In genomic region chr5:26229848-26230247, GRCh38 we compare ENCODE assay signal across 4 cellular contexts.
"Had no signal": no experiment of that assay in that cellular context is flagged by ENCODE, and none has a peak within 500 bp of the region (broad histone marks: within the 10 kb centered on the region; RNA-seq: fewer than 3 reads in every experiment).

No MANE protein-coding gene starts in this region.

- H3K27ac Mint-ChIP-seq: IgD-negative memory B cell had no signal

- H3K4me3 Mint-ChIP-seq: IgD-negative memory B cell had no signal

- H3K27me3 Mint-ChIP-seq: IgD-negative memory B cell had no signal

- H3K27ac ChIP-seq: HL-60 had no signal

- DNase-seq: IMR-90 had no signal

- H3K4me1 Mint-ChIP-seq: IgD-negative memory B cell had no signal

- H3K4me3 ChIP-seq: K562 had no signal
